Comparison of ENCODE assay signal across 20 cellular contexts in genomic region chr2:224598669-224599068, GRCh38. TPM values are rescaled to one million over a fixed set of nuclear protein-coding genes. Genes with fewer than 3 reads are reported as not detected.
DNase-seq lines count a peak whose midpoint lies in the region; ATAC-seq and TF ChIP-seq lines count a peak whose summit lies in the region.
"Had no signal": no experiment of that assay in that cellular context is flagged by ENCODE, and none has a peak within 500 bp of the region (broad histone marks: within the 10 kb centered on the region; RNA-seq: fewer than 3 reads in every experiment).

No MANE protein-coding gene starts in this region.

- peaks cover 30% of the 10 kb centered on the region for H3F3A ChIP-seq in PC-9 (ENCODE audit: insufficient read depth, low read depth)
- no peaks in the 10 kb centered on the region for H3F3A ChIP-seq in GM23248 (ENCODE audit: insufficient read depth)

- peak overlapping the region; percentile 48 for H3K27ac Mint-ChIP-seq in type B pancreatic cell
- no peak overlapping the region for H3K27ac Mint-ChIP-seq in activated CD4-positive, alpha-beta T cell treated with anti-CD3 and anti-CD28 coated beads for 36 hours
- H3K27ac Mint-ChIP-seq: B cell; CD4-positive, CD25-positive, alpha-beta regulatory T cell; CD8-positive, alpha-beta memory T cell had no signal

- WGBS in GM23248 (ENCODE audit: low coverage in 1 of 2, low lambda C conversion rate in 2 of 2, missing lambda C conversion rate in 2 of 2), 2 experiments = 81 to 86% methylated on average over 2 of the region's 2 CpGs

- BruUV-seq in HCT116 (replicated peaks; lab: Mats Ljungman, UMichigan) = no TSS peak
- BruUV-seq in PC-9 (replicated peaks; lab: Mats Ljungman, UMichigan) = no TSS peak

- no peak overlapping the region for H3K4me3 Mint-ChIP-seq in type B pancreatic cell
- H3K4me3 Mint-ChIP-seq in activated CD4-positive, alpha-beta T cell treated with anti-CD3 and anti-CD28 coated beads for 36 hours = no peak overlapping the region
- H3K4me3 Mint-ChIP-seq: B cell; CD4-positive, CD25-positive, alpha-beta regulatory T cell; CD8-positive, alpha-beta memory T cell had no signal

- RAD21 ChIA-PET in HCT116 (lab: Charles Lee; ENCODE audit: low non-redundant PET in 1 of 2, low total read pairs in 2 of 2, uncharacterized antibody in 2 of 2, unreplicated experiment in 2 of 2) = no interaction called here

- no peak overlapping the region for H3K27ac ChIP-seq in HCT116 (ENCODE audit: low read depth, low read length)
- peak overlapping the region; percentile 69 for H3K27ac ChIP-seq in PC-9
- no peak overlapping the region for H3K27ac ChIP-seq in GM23248
- H3K27ac ChIP-seq: 22Rv1, BLaER1, C4-2B had no signal

- no peak for TF ChIP-seq RAD21 in HCT116 (IDR thresholded peaks at IDR 0.05; ENCODE audit: low read depth)

- no peaks in the 10 kb centered on the region for H3K79me2 ChIP-seq in HCT116 (ENCODE audit: insufficient read depth, low read length)
- no peaks in the 10 kb centered on the region for H3K79me2 ChIP-seq in PC-9 (ENCODE audit: low read depth)
- H3K79me2 ChIP-seq in GM23248 (ENCODE audit: insufficient read depth) = no peaks in the 10 kb centered on the region

- H3K27me3 ChIP-seq in HCT116 (ENCODE audit: insufficient read depth, low read length) = no peaks in the 10 kb centered on the region
- no peaks in the 10 kb centered on the region for H3K27me3 ChIP-seq in PC-9 (ENCODE audit: insufficient read depth, low read depth)
- no peaks in the 10 kb centered on the region for H3K27me3 ChIP-seq in GM23248 (replicated peaks; ENCODE audit: insufficient read depth)
- H3K27me3 ChIP-seq: BLaER1 had no signal

- no peaks in the 10 kb centered on the region for H3K9me3 Mint-ChIP-seq in type B pancreatic cell
- H3K9me3 Mint-ChIP-seq in activated CD4-positive, alpha-beta T cell treated with anti-CD3 and anti-CD28 coated beads for 36 hours (ENCODE audit: low read depth) = no peaks in the 10 kb centered on the region
- H3K9me3 Mint-ChIP-seq: CD4-positive, CD25-positive, alpha-beta regulatory T cell; CD8-positive, alpha-beta memory T cell had no signal

- intact Hi-C loops in HCT116 (cut with micrococcal nuclease) = no loop called here
- intact Hi-C loops in PC-9 (cut with micrococcal nuclease; ENCODE audit: unreplicated experiment) = loop anchor here (1.0 kb wide), 2 partner anchors 13 to 113 kb away; partner anchors contain the start of gene CUL3
- intact Hi-C loops in activated CD4-positive, alpha-beta T cell treated with anti-CD3 and anti-CD28 coated beads for 36 hours (cut with DNase I, micrococcal nuclease) = no loop called here

- CTCF ChIA-PET in HCT116 (lab: Charles Lee) (no interaction called here), PC-9 (lab: Charles Lee) (interaction anchor here (1.1 kb wide), 1 partner anchor 80 kb away, joined by 3 read pairs; no protein-coding TSS in a partner anchor)
- CTCF ChIA-PET in activated CD4-positive, alpha-beta T cell treated with anti-CD3 and anti-CD28 coated beads for 36 hours (lab: Charles Lee) = interaction anchor here (0.7 kb wide), 1 partner anchor 9 kb away, joined by 3 read pairs; no protein-coding TSS in a partner anchor

- TF ChIP-seq POLR2A in HCT116 (IDR thresholded peaks at IDR 0.05; ENCODE audit: borderline replicate concordance, extremely low read depth, insufficient read depth, insufficient read length) = no peak

- H4K20me1 ChIP-seq in HCT116 (ENCODE audit: insufficient read depth) (no peaks in the 10 kb centered on the region), PC-9 (ENCODE audit: insufficient read depth) (no peaks in the 10 kb centered on the region), GM23248 (ENCODE audit: insufficient read depth) (no peaks in the 10 kb centered on the region)
- H4K20me1 ChIP-seq: BLaER1 had no signal

- H2AFZ ChIP-seq in HCT116 (ENCODE audit: low read depth, low read length, poor library complexity, severe bottlenecking) = no peak overlapping the region
- H2AFZ ChIP-seq in PC-9 = no peak overlapping the region
- no peak overlapping the region for H2AFZ ChIP-seq in GM23248

- ATAC-seq in HCT116 (no peak), esophagus mucosa (peak; percentile 65), GM19455 (IDR thresholded peaks at IDR 0.05; ENCODE audit: unreplicated experiment) (no peak)
- ATAC-seq in activated CD4-positive, alpha-beta T cell treated with anti-CD3 and anti-CD28 coated beads for 36 hours = no peak
- ATAC-seq: GM12878 had no signal

- no peak overlapping the region for H3K9ac ChIP-seq in HCT116 (ENCODE audit: low read length)
- H3K9ac ChIP-seq in GM23248 = no peak overlapping the region
- H3K9ac ChIP-seq: BLaER1 had no signal

- peak overlapping the region; percentile 11; the same call in 1 of the 2 replicates for H3K4me2 ChIP-seq in HCT116 (ENCODE audit: low read length)
- H3K4me2 ChIP-seq in PC-9 = peak overlapping the region; percentile 68
- no peak overlapping the region for H3K4me2 ChIP-seq in GM23248 (ENCODE audit: unreplicated experiment)
- H3K4me2 ChIP-seq: BLaER1 had no signal

- no peaks in the 10 kb centered on the region for H3K36me3 ChIP-seq in HCT116 (ENCODE audit: control insufficient read depth in 1 of 2, insufficient read depth in 2 of 2, low read length in 2 of 2)
- H3K36me3 ChIP-seq in PC-9 (ENCODE audit: low read depth) = no peaks in the 10 kb centered on the region
- no peaks in the 10 kb centered on the region for H3K36me3 ChIP-seq in GM23248 (ENCODE audit: low read depth)
- H3K36me3 ChIP-seq: BLaER1, HAP-1 had no signal

- H3K36me3 Mint-ChIP-seq in type B pancreatic cell = no peaks in the 10 kb centered on the region
- H3K36me3 Mint-ChIP-seq in activated CD4-positive, alpha-beta T cell treated with anti-CD3 and anti-CD28 coated beads for 36 hours (ENCODE audit: low read depth) = no peaks in the 10 kb centered on the region
- H3K36me3 Mint-ChIP-seq: CD4-positive, CD25-positive, alpha-beta regulatory T cell; CD8-positive, alpha-beta memory T cell had no signal

- no peaks in the 10 kb centered on the region for H3K9me2 ChIP-seq in HCT116 (ENCODE audit: insufficient read depth)
- H3K9me2 ChIP-seq in PC-9 (ENCODE audit: insufficient read depth) = no peaks in the 10 kb centered on the region
- H3K9me2 ChIP-seq in GM23248 (ENCODE audit: insufficient read depth) = no peaks in the 10 kb centered on the region

- TF ChIP-seq CTCF in HCT116 (IDR thresholded peaks at IDR 0.05 in 2 of 3, conservative IDR thresholded peaks at IDR 0.05 in 1 of 3; ENCODE audit: borderline replicate concordance in 1 of 3, insufficient read depth in 1 of 3, low read depth in 2 of 3, low read length in 2 of 3) = no peak
- TF ChIP-seq CTCF in PC-9 (conservative IDR thresholded peaks at IDR 0.05) = no peak
- no peak for TF ChIP-seq CTCF in type B pancreatic cell (conservative IDR thresholded peaks at IDR 0.05)

- H3K4me3 ChIP-seq in HCT116 (replicated peaks in 1 of 2; ENCODE audit: low read depth in 1 of 2, low read length in 2 of 2) (no peak overlapping the region), PC-9 (peak overlapping the region; percentile 19; the same call in 1 of the 2 replicates), GM23248 (no peak overlapping the region)
- H3K4me3 ChIP-seq: BLaER1, GM12878, HAP-1 had no signal

- peaks cover 0 to 13% of the 10 kb centered on the region in 2 experiments; a peak in 2 of 4 replicates for H3K4me1 ChIP-seq in HCT116 (ENCODE audit: control insufficient read depth in 1 of 2, insufficient read depth in 2 of 2, low read length in 2 of 2)
- peaks cover 33% of the 10 kb centered on the region for H3K4me1 ChIP-seq in PC-9 (replicated peaks; ENCODE audit: insufficient read depth)
- H3K4me1 ChIP-seq in GM23248 (ENCODE audit: insufficient read depth) = no peaks in the 10 kb centered on the region
- H3K4me1 ChIP-seq: BLaER1, HAP-1 had no signal

- in situ Hi-C loops in GM23248 (cut with MboI) = no loop called here

- H3K9me3 ChIP-seq in HCT116 (ENCODE audit: control insufficient read depth in 1 of 2, insufficient read depth in 1 of 2, low read depth in 1 of 2, low read length in 2 of 2) (no peaks in the 10 kb centered on the region), PC-9 (ENCODE audit: insufficient read depth, low read depth) (no peaks in the 10 kb centered on the region), GM23248 (ENCODE audit: low read depth) (no peaks in the 10 kb centered on the region)
- H3K9me3 ChIP-seq: HAP-1 had no signal

- POLR2A ChIA-PET in HCT116 (lab: Charles Lee) (no interaction called here), PC-9 (lab: Charles Lee; ENCODE audit: unreplicated experiment) (interaction anchor here (0.5 to 1.9 kb wide), 4 partner anchors 10 to 945 kb away, joined by 5 to 19 read pairs (median 8); partner anchors contain the start of gene CUL3)
- POLR2A ChIA-PET in activated CD4-positive, alpha-beta T cell treated with anti-CD3 and anti-CD28 coated beads for 36 hours (lab: Charles Lee) = no interaction called here

- no peak for DNase-seq in HCT116 (ENCODE audit: low read depth, low spot score)
- DNase-seq in PC-9 = peak in 1 of 2 experiments; percentile 99
- DNase-seq in type B pancreatic cell (ENCODE audit: extremely low spot score, unreplicated experiment) = no peak
- DNase-seq in activated CD4-positive, alpha-beta T cell treated with anti-CD3 and anti-CD28 coated beads for 36 hours = no peak
- DNase-seq in GM23248 = no peak
- DNase-seq: CD4-positive, CD25-positive, alpha-beta regulatory T cell; CD8-positive, alpha-beta memory T cell; DMS 273 treated with DMSO at 0.1 percent for 48 hours; DMS79; EL; GDM1; GOT3 had no signal

- H3K4me1 Mint-ChIP-seq in type B pancreatic cell (ENCODE audit: unreplicated experiment) = peaks cover 9% of the 10 kb centered on the region
- peaks cover 15% of the 10 kb centered on the region for H3K4me1 Mint-ChIP-seq in activated CD4-positive, alpha-beta T cell treated with anti-CD3 and anti-CD28 coated beads for 36 hours

- no peaks in the 10 kb centered on the region for H3K27me3 Mint-ChIP-seq in type B pancreatic cell
- peaks cover 2% of the 10 kb centered on the region for H3K27me3 Mint-ChIP-seq in activated CD4-positive, alpha-beta T cell treated with anti-CD3 and anti-CD28 coated beads for 36 hours
- H3K27me3 Mint-ChIP-seq: B cell had no signal

TF ChIP-seq in HCT116, 20 proteins besides CTCF, POLR2A, EP300 and RAD21 (continues in another document):
- TF ChIP-seq ELF1 (IDR thresholded peaks at IDR 0.05; ENCODE audit: borderline replicate concordance, low read depth) (no peak), ATF3 (IDR thresholded peaks at IDR 0.05) (no peak)

RNA-seq across cellular contexts. Expression of gene CUL3, which starts 13.5 kb away (rescaled TPM):
- total RNA-seq in HCT116 (2021; ENCODE audit: unreplicated experiment) (95.7 TPM), PC-9 (2021) (155 and 200 TPM in 2 replicates), esophagus mucosa (69.7 TPM), type B pancreatic cell (ENCODE audit: low replicate concordance) (83.3 and 87.2 TPM in 2 replicates)
- 47.3 and 51.9 TPM in 2 replicates for polyA plus RNA-seq in HCT116 (2012)
- 10 to 100 TPM; 77.6 to 85.8 TPM for total RNA-seq in activated CD4-positive, alpha-beta T cell treated with anti-CD3 and anti-CD28 coated beads for 36 hours
- 34.0 and 47.8 TPM in 2 replicates for total RNA-seq in GM23248 (2014; rRNA removed; shearing (Covaris generic))
- 22.5 and 24.7 TPM in 2 replicates for polyA plus RNA-seq in GM23248 (2016; fragmentation: Nextera tagmentation; extraction: Ambion mirVana)
